Comparison of ENCODE assay signal across 27 cellular contexts in genomic region chr6:169385237-169385880, GRCh38.
DNase-seq lines count a peak whose midpoint lies in the region; ATAC-seq, FAIRE-seq and TF ChIP-seq lines count a peak whose summit lies in the region.
"Had no signal": no experiment of that assay in that cellular context is flagged by ENCODE, and none has a peak within 500 bp of the region (broad histone marks: within the 10 kb centered on the region; RNA-seq: fewer than 3 reads in every experiment).

No MANE protein-coding gene starts in this region.

- peaks cover 12% of the 10 kb centered on the region for H3K9me3 Mint-ChIP-seq in mesothelial cell of epicardium

- H2AFZ ChIP-seq in HepG2 (ENCODE audit: low read length) = no peak overlapping the region

- no peak overlapping the region for H3K4me3 Mint-ChIP-seq in mesothelial cell of epicardium
- H3K4me3 Mint-ChIP-seq: CD14-positive monocyte; CD8-positive, alpha-beta memory T cell had no signal

- no peak overlapping the region for H3K9ac ChIP-seq in HepG2 (ENCODE audit: insufficient read depth, low read depth, low read length)
- H3K9ac ChIP-seq: KMS-11 had no signal

- no peak overlapping the region for H3K4me2 ChIP-seq in HepG2 (ENCODE audit: low read depth, low read length)
- H3K4me2 ChIP-seq: KMS-11 had no signal

- intact Hi-C loops in HepG2 (cut with micrococcal nuclease; ENCODE audit: unreplicated experiment) = no loop called here
- intact Hi-C loops in right lobe of liver (cut with DNase I) = no loop called here
- intact Hi-C loops in lower lobe of right lung (cut with DNase I) = no loop called here

- POLR2A ChIA-PET in HepG2 (lab: Yijun Ruan, JAX) = no interaction called here

- H3K36me3 ChIP-seq in HepG2 (replicated peaks in 1 of 2; ENCODE audit: control insufficient read depth in 1 of 2, insufficient read depth in 2 of 2, low read length in 2 of 2) (no peaks in the 10 kb centered on the region), right lobe of liver (no peaks in the 10 kb centered on the region), bronchial epithelial cell (ENCODE audit: control insufficient read depth, insufficient read depth, low read length) (no peaks in the 10 kb centered on the region), lower lobe of right lung (no peaks in the 10 kb centered on the region)
- H3K36me3 ChIP-seq: BE2C, Peyer's patch had no signal

- no peak for TF ChIP-seq RAD21 in HepG2 (CRISPR knock-in tag; IDR thresholded peaks at IDR 0.05)

- H3K27me3 Mint-ChIP-seq in mesothelial cell of epicardium (ENCODE audit: low read depth) = no peaks in the 10 kb centered on the region

- ATAC-seq in HepG2 = no peak
- ATAC-seq in right lobe of liver = no peak
- ATAC-seq in lower lobe of right lung = no peak
- ATAC-seq: HCT116 had no signal

- H3K4me3 ChIP-seq in HepG2 (replicated peaks in 1 of 3; ENCODE audit: insufficient read depth in 1 of 3, low read depth in 2 of 3, low read length in 3 of 3) (no peak overlapping the region), right lobe of liver (no peak overlapping the region), bronchial epithelial cell (ENCODE audit: low read depth, low read length) (no peak overlapping the region), lower lobe of right lung (peak overlapping the region; percentile 30)
- H3K4me3 ChIP-seq: Peyer's patch had no signal

- in situ Hi-C loops in HepG2 (cut with HindIII; ENCODE audit: extremely low pct_ligation_motif_present, low pct_unique_long_range_greater_than_20kb) = no loop called here

- H3K27ac Mint-ChIP-seq in mesothelial cell of epicardium = no peak overlapping the region
- H3K27ac Mint-ChIP-seq: CD14-positive monocyte; CD8-positive, alpha-beta memory T cell had no signal

- TF ChIP-seq CTCF in HepG2 (CRISPR knock-in tag; IDR thresholded peaks at IDR 0.05) = no peak
- no peak for TF ChIP-seq CTCF in right lobe of liver (IDR thresholded peaks at IDR 0.05)
- TF ChIP-seq CTCF in bronchial epithelial cell (IDR thresholded peaks at IDR 0.05; ENCODE audit: insufficient read depth, low read length, severe bottlenecking) = no peak
- no peak for TF ChIP-seq CTCF in lower lobe of right lung (IDR thresholded peaks at IDR 0.05)
- TF ChIP-seq CTCF in mesothelial cell of epicardium (IDR thresholded peaks at IDR 0.05; ENCODE audit: unreplicated experiment) = no peak

- H3K36me3 Mint-ChIP-seq in mesothelial cell of epicardium = no peaks in the 10 kb centered on the region
- H3K36me3 Mint-ChIP-seq: CD14-positive monocyte had no signal

- no peaks in the 10 kb centered on the region for H3K9me3 ChIP-seq in HepG2 (ENCODE audit: low read length)
- H3K9me3 ChIP-seq in right lobe of liver = no peaks in the 10 kb centered on the region
- no peaks in the 10 kb centered on the region for H3K9me3 ChIP-seq in lower lobe of right lung
- H3K9me3 ChIP-seq: BE2C, Peyer's patch had no signal

- no peak overlapping the region for H3K27ac ChIP-seq in HepG2 (ENCODE audit: extremely low read length, insufficient read depth, low read length)
- H3K27ac ChIP-seq in right lobe of liver = no peak overlapping the region
- H3K27ac ChIP-seq in lower lobe of right lung = no peak overlapping the region
- H3K27ac ChIP-seq: KMS-11, Peyer's patch had no signal

- TF ChIP-seq EP300 in HepG2 (IDR thresholded peaks at IDR 0.05; ENCODE audit: low read depth in 2 of 2, low read length in 2 of 2) (no peak), HepG2 (CRISPR knock-in tag; IDR thresholded peaks at IDR 0.05; ENCODE audit: borderline replicate concordance) (no peak)

- no peaks in the 10 kb centered on the region for H4K20me1 ChIP-seq in HepG2 (ENCODE audit: insufficient read depth, low read length)

- peaks cover 10% of the 10 kb centered on the region for H3K4me1 Mint-ChIP-seq in mesothelial cell of epicardium
- H3K4me1 Mint-ChIP-seq: CD14-positive monocyte; CD8-positive, alpha-beta memory T cell had no signal

- CTCF ChIA-PET in HepG2 (lab: Yijun Ruan, JAX; ENCODE audit: low intra/inter-chr PET ratio, low total read pairs) = no interaction called here

- H3K27me3 ChIP-seq in HepG2 (ENCODE audit: control insufficient read depth in 1 of 2, insufficient read depth in 2 of 2, low read length in 2 of 2) (peaks cover 2 to 40% of the 10 kb centered on the region in 2 experiments), right lobe of liver (no peaks in the 10 kb centered on the region), bronchial epithelial cell (ENCODE audit: control insufficient read depth, insufficient read depth, low read length) (no peaks in the 10 kb centered on the region), lower lobe of right lung (ENCODE audit: low read depth) (no peaks in the 10 kb centered on the region)
- H3K27me3 ChIP-seq: BE2C, Peyer's patch had no signal

- H3K79me2 ChIP-seq in HepG2 (ENCODE audit: insufficient read depth, low read length) = no peaks in the 10 kb centered on the region

- no TSS peak for BruUV-seq in HepG2 (replicated peaks; lab: Mats Ljungman, UMichigan)

- 70% methylated on average over 9 of the region's 9 CpGs for WGBS in HepG2 (ENCODE audit: low lambda C conversion rate)
- WGBS in right lobe of liver (ENCODE audit: insufficient coverage, low coverage, low lambda C conversion rate, missing lambda C conversion rate) = 76% methylated on average over 9 of the region's 9 CpGs

- no peak for DNase-seq in HepG2 (ENCODE audit: low spot score)
- DNase-seq in right lobe of liver = no peak
- DNase-seq in bronchial epithelial cell (ENCODE audit: low read depth) = no peak
- DNase-seq in lower lobe of right lung = no peak
- DNase-seq in urothelium cell line (ENCODE audit: low spot score) = no peak
- DNase-seq in mesothelial cell of epicardium (ENCODE audit: low spot score in 2 of 2, unreplicated experiment in 2 of 2) = no peak
- DNase-seq in inferior parietal cortex (ENCODE audit: extremely low spot score) = no peak
- no peak for DNase-seq in activated T-cell treated with anti-CD3 and anti-CD28 coated beads, Interleukin-2, amount 50 U/mL, for 48 hours
- DNase-seq: 8988T; ACHN; BE2C; Calu3; CD8-positive, alpha-beta memory T cell; DMS79 treated with DMSO at 0.1 percent for 48 hours; GF-D8; MM.1S; NCI-H1417; NCI-H1694; NCI-H2029 treated with DMSO at 0.1 percent for 48 hours; NCI-H69; OCI-M1; Peyer's patch; SHP77 treated with DMSO at 0.1 percent for 48 hours had no signal

- FAIRE-seq in HepG2 (lab: Jason Lieb, UNC) = no peak
- FAIRE-seq in bronchial epithelial cell (lab: Jason Lieb, UNC) = peak; percentile 98
- peak; percentile 90 for FAIRE-seq in urothelium cell line (lab: Jason Lieb, UNC)
- FAIRE-seq: GM12892 had no signal

- H3K4me1 ChIP-seq in HepG2 (ENCODE audit: insufficient read depth, low read length) (no peaks in the 10 kb centered on the region), right lobe of liver (no peaks in the 10 kb centered on the region), lower lobe of right lung (no peaks in the 10 kb centered on the region)
- H3K4me1 ChIP-seq: BE2C, Peyer's patch had no signal

- TF ChIP-seq POLR2A in HepG2 (IDR thresholded peaks at IDR 0.05; ENCODE audit: insufficient read depth in 1 of 2, low read depth in 2 of 2, low read length in 2 of 2) (no peak), right lobe of liver (IDR thresholded peaks at IDR 0.05) (no peak)

TF ChIP-seq in HepG2, 621 proteins besides CTCF, POLR2A, EP300 and RAD21 (continues in another document):
- TF ChIP-seq RAD51 (IDR thresholded peaks at IDR 0.05; ENCODE audit: borderline replicate concordance) (0 out of 2 replicates have a peak, but pooled peaks have one; percentile 2), ZNF12 (CRISPR knock-in tag; IDR thresholded peaks at IDR 0.05) (no peak), MATR3 (CRISPR knock-in tag; IDR thresholded peaks at IDR 0.05) (peak; percentile 5; the same call in 1 of the 2 replicates), RFXANK (CRISPR knock-in tag; IDR thresholded peaks at IDR 0.05) (no peak), MNT (IDR thresholded peaks at IDR 0.05) (peak; percentile 100), ZNF749 (CRISPR knock-in tag; IDR thresholded peaks at IDR 0.05; ENCODE audit: borderline replicate concordance) (no peak)
